17 cellular contexts compared by ENCODE assay signal in the genomic region with DNA sequence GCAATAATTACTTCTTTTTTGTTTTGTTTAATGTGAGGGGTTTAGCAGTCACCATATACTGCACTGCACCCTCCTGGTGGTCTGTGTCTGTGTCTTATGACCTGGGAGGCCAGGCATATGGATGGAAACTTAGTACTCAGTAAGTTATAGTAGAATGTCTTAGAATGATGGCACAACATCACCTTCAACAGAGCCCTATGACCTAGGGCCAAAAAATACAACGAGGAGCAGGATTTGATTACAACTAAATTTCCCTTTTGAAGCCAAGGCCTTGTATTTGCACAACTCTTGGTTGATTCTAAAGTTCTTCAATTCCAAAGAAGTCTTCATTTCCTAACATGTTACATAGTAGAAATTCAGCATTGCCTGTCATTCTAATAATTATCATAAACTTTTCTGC.
"Had no signal": no experiment of that assay in that cellular context is flagged by ENCODE, and none has a peak within 500 bp of the region (broad histone marks: within the 10 kb centered on the region; RNA-seq: fewer than 3 reads in every experiment).

No MANE protein-coding gene starts in this region.

- DNase-seq: activated CD4-positive, alpha-beta memory T cell treated with anti-CD3 and anti-CD28 coated beads for 36 hours; activated CD4-positive, alpha-beta T cell treated with anti-CD3 and anti-CD28 coated beads for 4 hours; activated gamma-delta T cell treated with Interleukin-2 at 50 U/mL for 16 hours; activated T-cell treated with anti-CD3 and anti-CD28 coated beads for 4 hours; amniotic stem cell; dermis blood vessel endothelial cell; effector memory CD4-positive, alpha-beta T cell; foreskin keratinocyte; kidney; mesenchymal stem cell; mucosa of descending colon; naive B cell; spleen; stimulated activated CD4-positive, alpha-beta T cell treated with anti-CD3 and anti-CD28 coated beads, Interleukin-4, amount 100 ng/mL, for 4 hours had no signal

- H3K4me1 ChIP-seq: foreskin keratinocyte, prostate gland, spleen had no signal

- H3K36me3 ChIP-seq: prostate gland, spleen had no signal

- H3K27ac ChIP-seq: foreskin keratinocyte, prostate gland, spleen had no signal

- ATAC-seq: foreskin keratinocyte; mucosa of descending colon; stimulated activated memory B cell treated with anti-CD40 and anti-IgM and Interleukin-4, amounts not matched to agents 10 μg/mL and 1 μg/mL and 100 μg/mL, for 72 hours; WTC11 had no signal

- H3K9me3 ChIP-seq: mucosa of descending colon, prostate gland had no signal

- H3K4me3 ChIP-seq: mucosa of descending colon, prostate gland, spleen had no signal

- H3K27me3 ChIP-seq: foreskin keratinocyte, spleen had no signal
